ENCODE assay signal across 34 cellular contexts in the genomic region with DNA sequence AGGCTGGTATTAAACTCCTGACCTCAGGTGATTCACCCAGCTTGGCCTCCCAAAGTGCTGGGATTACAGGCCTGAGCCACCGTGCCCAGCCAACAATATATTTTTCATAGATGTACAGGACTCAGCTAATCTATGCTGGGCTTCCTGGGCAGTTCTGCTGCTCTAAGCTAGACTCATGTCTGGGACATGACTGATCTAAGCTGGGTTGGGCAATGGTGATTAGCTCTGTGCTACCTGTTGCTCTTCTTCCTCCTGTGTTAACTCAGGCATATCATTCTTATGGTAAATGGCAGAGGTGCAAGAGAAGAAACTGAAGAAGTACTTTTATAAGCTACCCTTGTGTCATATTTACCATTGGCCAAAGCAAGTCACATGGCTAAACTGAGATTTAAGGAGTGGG. TPM values are rescaled to one million over a fixed set of nuclear protein-coding genes. Genes with fewer than 3 reads are reported as not detected.
"Had no signal": no experiment of that assay in that cellular context is flagged by ENCODE, and none has a peak within 500 bp of the region (broad histone marks: within the 10 kb centered on the region; RNA-seq: fewer than 3 reads in every experiment).

No MANE protein-coding gene starts in this region.

- H3K27ac Mint-ChIP-seq: dendritic cell treated with granulocyte-macrophage colony-stimulating factor and Interleukin-4, amounts not matched to agents 40 ng/mL and 50 ng/mL, for 4 days; effector memory CD8-positive, alpha-beta T cell; endodermal cell; memory B cell; naive thymus-derived CD4-positive, alpha-beta T cell had no signal

- H3K27ac ChIP-seq: colonic mucosa, esophagus squamous epithelium, gastrocnemius medialis, heart right ventricle, left lung, lower lobe of right lung had no signal

- H3K4me3 Mint-ChIP-seq: dendritic cell treated with granulocyte-macrophage colony-stimulating factor and Interleukin-4, amounts not matched to agents 40 ng/mL and 50 ng/mL, for 4 days; effector memory CD8-positive, alpha-beta T cell; endodermal cell; memory B cell; naive thymus-derived CD4-positive, alpha-beta T cell had no signal

- ATAC-seq: effector memory CD8-positive, alpha-beta T cell; gastrocnemius medialis; heart right ventricle; left cardiac atrium; left lung; left ventricle myocardium superior; lower lobe of right lung; naive thymus-derived CD4-positive, alpha-beta T cell had no signal

- FAIRE-seq: endometrium, islet of Langerhans, keratinocyte had no signal

- H3K27me3 ChIP-seq: colonic mucosa, esophagus squamous epithelium had no signal

- H3K9me3 Mint-ChIP-seq: dendritic cell treated with granulocyte-macrophage colony-stimulating factor and Interleukin-4, amounts not matched to agents 40 ng/mL and 50 ng/mL, for 4 days; effector memory CD8-positive, alpha-beta T cell; endodermal cell; memory B cell had no signal

- DNase-seq: colonic mucosa; cortex of kidney; effector CD8-positive, alpha-beta T cell; effector memory CD8-positive, alpha-beta T cell; endodermal cell; esophagus squamous epithelium; foreskin fibroblast; foreskin melanocyte; gastrocnemius medialis; glutamatergic neuron; head of caudate nucleus; heart right ventricle; hippocampal formation; left cardiac atrium; left lung; left ventricle myocardium superior; lower lobe of right lung; mesendoderm; midbrain; naive thymus-derived CD4-positive, alpha-beta T cell had no signal

- H3K36me3 ChIP-seq: colonic mucosa, esophagus squamous epithelium, gastrocnemius medialis, heart right ventricle, left lung, lower lobe of right lung had no signal

- H3K4me3 ChIP-seq: colonic mucosa, esophagus squamous epithelium, gastrocnemius medialis, heart right ventricle, left lung, lower lobe of right lung had no signal

- H3K4me1 Mint-ChIP-seq: endodermal cell; memory B cell; naive thymus-derived CD4-positive, alpha-beta T cell had no signal

- H3K36me3 Mint-ChIP-seq: memory B cell; naive thymus-derived CD4-positive, alpha-beta T cell had no signal

- H3K9me3 ChIP-seq: colonic mucosa, esophagus squamous epithelium, gastrocnemius medialis, heart right ventricle, left lung, lower lobe of right lung had no signal

- H3K4me1 ChIP-seq: colonic mucosa, esophagus squamous epithelium, gastrocnemius medialis, heart right ventricle, left lung, lower lobe of right lung had no signal

RNA-seq across cellular contexts. Expression of gene SUPT20HL2, which starts 11.4 kb away (rescaled TPM):
- total RNA-seq: colonic mucosa; dermis microvascular lymphatic vessel endothelial cell; endodermal cell; epithelial cell of proximal tubule; esophagus squamous epithelium; gastrocnemius medialis; glomerular endothelial cell; heart right ventricle; kidney epithelial cell; left cardiac atrium; left lung; left ventricle myocardium superior; lower leg skin; lower lobe of right lung; lung microvascular endothelial cell; mononuclear cell; mucosa of gallbladder; naive thymus-derived CD4-positive, alpha-beta T cell had no signal
- polyA plus RNA-seq: esophagus; heart right ventricle; keratinocyte; naive thymus-derived CD4-positive, alpha-beta T cell had no signal

RNA-seq across cellular contexts. Expression of gene SUPT20HL1, which starts 35.2 kb away (rescaled TPM):
- total RNA-seq: colonic mucosa; dermis microvascular lymphatic vessel endothelial cell; epithelial cell of proximal tubule; esophagus squamous epithelium; gastrocnemius medialis; glomerular endothelial cell; kidney epithelial cell; left cardiac atrium; left lung; left ventricle myocardium superior; lower leg skin; lower lobe of right lung; lung microvascular endothelial cell; mononuclear cell; naive thymus-derived CD4-positive, alpha-beta T cell had no signal
- polyA plus RNA-seq: esophagus; heart right ventricle; keratinocyte; naive thymus-derived CD4-positive, alpha-beta T cell had no signal
